ENCODE assay signal across 30 cellular contexts in genomic region chr16:20801278-20801677, GRCh38.
"Had no signal": no experiment of that assay in that cellular context is flagged by ENCODE, and none has a peak within 500 bp of the region (broad histone marks: within the 10 kb centered on the region; RNA-seq: fewer than 3 reads in every experiment).

No MANE protein-coding gene starts in this region.

- H3K27me3 Mint-ChIP-seq: activated CD4-positive, alpha-beta memory T cell treated with anti-CD3 and anti-CD28 coated beads for 36 hours; activated CD4-positive, alpha-beta T cell treated with anti-CD3 and anti-CD28 coated beads for 36 hours; activated CD4-positive, alpha-beta T cell treated with anti-CD3 and anti-CD28 coated beads, Interleukin-2, amount 10 ng/mL, durations not matched to agents 24 days and 14 days; activated naive CD8-positive, alpha-beta T cell; activated T-cell treated with anti-CD3 and anti-CD28 coated beads, Interleukin-2, amount 50 U/mL, for 24 hours; central memory CD8-positive, alpha-beta T cell; dendritic cell treated with granulocyte-macrophage colony-stimulating factor and Interleukin-4, amounts not matched to agents 40 ng/mL and 50 ng/mL, for 4 days; effector memory CD8-positive, alpha-beta T cell had no signal

- H3K36me3 Mint-ChIP-seq: activated naive CD8-positive, alpha-beta T cell had no signal

- DNase-seq: activated CD4-positive, alpha-beta memory T cell treated with anti-CD3 and anti-CD28 coated beads for 36 hours; activated CD4-positive, alpha-beta T cell treated with anti-CD3 and anti-CD28 coated beads for 36 hours; activated CD4-positive, alpha-beta T cell treated with anti-CD3 and anti-CD28 coated beads, Interleukin-2, amount 10 ng/mL, durations not matched to agents 24 days and 14 days; activated CD4-positive, CD25-positive, alpha-beta regulatory T cell; activated CD4-positive, CD25-positive, alpha-beta regulatory T cell treated with anti-CD3 and anti-CD28 coated beads, Interleukin-2, amount 50 U/mL, for 72 hours; activated CD8-positive, alpha-beta memory T cell treated with anti-CD3 and anti-CD28 coated beads for 24 hours; activated CD8-positive, alpha-beta memory T cell treated with anti-CD3 and anti-CD28 coated beads, Interleukin-2, amount 50 U/mL, for 4 hours; activated effector memory CD4-positive, alpha-beta T cell treated with Interleukin-2 at 50 U/mL for 16 hours; activated gamma-delta T cell treated with Interleukin-2 at 50 U/mL for 16 hours; activated naive CD4-positive, alpha-beta T cell treated with anti-CD3 and anti-CD28 coated beads, Interleukin-2, amount 50 U/mL, for 16 hours; activated naive CD4-positive, alpha-beta T cell treated with Interleukin-2 at 50 U/mL for 16 hours; activated T-cell treated with anti-CD3 and anti-CD28 coated beads for 4 hours; activated T-cell treated with anti-CD3 and anti-CD28 coated beads, Interleukin-2, amount 50 U/mL, for 24 hours; activated T-cell treated with anti-CD3 and anti-CD28 coated beads, Interleukin-2, amount 50 U/mL, for 72 hours; amniotic stem cell; anterior cingulate cortex; brain microvascular endothelial cell; effector CD4-positive, alpha-beta T cell; effector memory CD8-positive, alpha-beta T cell; erythroblast; foreskin keratinocyte; gastrocnemius medialis; glutamatergic neuron; heart left ventricle; T-helper 2 cell had no signal

- H3K36me3 ChIP-seq: brain microvascular endothelial cell had no signal

- H3K4me3 ChIP-seq: coronary artery, esophagus muscularis mucosa, gastrocnemius medialis, heart left ventricle had no signal

- H3K27me3 ChIP-seq: brain microvascular endothelial cell, esophagus muscularis mucosa, foreskin keratinocyte, gastrocnemius medialis, heart left ventricle had no signal

- H3K9me3 Mint-ChIP-seq: activated CD4-positive, alpha-beta memory T cell treated with anti-CD3 and anti-CD28 coated beads for 36 hours; activated CD4-positive, alpha-beta T cell treated with anti-CD3 and anti-CD28 coated beads, Interleukin-2, amount 10 ng/mL, durations not matched to agents 24 days and 14 days; activated T-cell treated with anti-CD3 and anti-CD28 coated beads, Interleukin-2, amount 50 U/mL, for 24 hours; activated T-cell treated with anti-CD3 and anti-CD28 coated beads, Interleukin-2, amount 50 U/mL, for 72 hours; central memory CD8-positive, alpha-beta T cell; dendritic cell treated with granulocyte-macrophage colony-stimulating factor and Interleukin-4, amounts not matched to agents 40 ng/mL and 50 ng/mL, for 4 days; effector memory CD8-positive, alpha-beta T cell had no signal

- ATAC-seq: activated CD4-positive, alpha-beta T cell treated with anti-CD3 and anti-CD28 coated beads for 36 hours; activated T-cell treated with anti-CD3 and anti-CD28 coated beads, Interleukin-2, amount 50 U/mL, for 72 hours; effector memory CD8-positive, alpha-beta T cell; foreskin keratinocyte; gastrocnemius medialis; heart left ventricle had no signal

- H3K9me3 ChIP-seq: esophagus muscularis mucosa, gastrocnemius medialis, heart left ventricle had no signal

- H3K4me3 Mint-ChIP-seq: activated CD4-positive, alpha-beta memory T cell treated with anti-CD3 and anti-CD28 coated beads for 36 hours; activated CD4-positive, alpha-beta T cell treated with anti-CD3 and anti-CD28 coated beads for 36 hours; activated CD4-positive, alpha-beta T cell treated with anti-CD3 and anti-CD28 coated beads, Interleukin-2, amount 10 ng/mL, durations not matched to agents 24 days and 14 days; activated naive CD8-positive, alpha-beta T cell; activated T-cell treated with anti-CD3 and anti-CD28 coated beads, Interleukin-2, amount 50 U/mL, for 24 hours; activated T-cell treated with anti-CD3 and anti-CD28 coated beads, Interleukin-2, amount 50 U/mL, for 72 hours; central memory CD8-positive, alpha-beta T cell; dendritic cell treated with granulocyte-macrophage colony-stimulating factor and Interleukin-4, amounts not matched to agents 40 ng/mL and 50 ng/mL, for 4 days; effector memory CD8-positive, alpha-beta T cell had no signal

- H3K27ac Mint-ChIP-seq: activated CD4-positive, alpha-beta memory T cell treated with anti-CD3 and anti-CD28 coated beads for 36 hours; activated CD4-positive, alpha-beta T cell treated with anti-CD3 and anti-CD28 coated beads for 36 hours; activated CD4-positive, alpha-beta T cell treated with anti-CD3 and anti-CD28 coated beads, Interleukin-2, amount 10 ng/mL, durations not matched to agents 24 days and 14 days; activated naive CD8-positive, alpha-beta T cell; activated T-cell treated with anti-CD3 and anti-CD28 coated beads, Interleukin-2, amount 50 U/mL, for 24 hours; activated T-cell treated with anti-CD3 and anti-CD28 coated beads, Interleukin-2, amount 50 U/mL, for 72 hours; dendritic cell treated with granulocyte-macrophage colony-stimulating factor and Interleukin-4, amounts not matched to agents 40 ng/mL and 50 ng/mL, for 4 days; effector memory CD8-positive, alpha-beta T cell had no signal
